In the genomic region with DNA sequence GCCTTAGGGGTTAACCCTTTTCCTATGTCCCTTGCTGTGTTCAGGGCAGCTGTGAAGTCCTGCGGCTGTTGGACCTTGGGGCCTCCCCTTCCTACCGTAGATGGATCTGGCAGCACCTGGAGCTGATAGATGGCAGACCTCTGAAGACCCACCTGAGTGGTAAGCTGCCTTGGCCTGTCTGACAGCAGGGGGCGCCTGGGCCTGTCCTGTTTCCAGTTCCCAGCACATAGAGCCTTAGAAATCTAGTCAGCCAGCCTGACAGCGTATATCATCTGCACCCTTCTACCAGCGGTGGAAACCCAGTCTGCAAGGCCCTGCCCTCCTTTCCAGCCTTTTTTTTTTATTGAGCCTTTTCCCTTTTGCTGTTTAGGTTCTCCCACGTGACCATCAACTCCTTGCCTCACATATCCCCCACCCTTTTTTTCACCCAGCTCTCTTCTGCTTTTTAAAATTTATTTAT, we compare ENCODE assay signal across 8 cellular contexts. TPM values are rescaled to one million over a fixed set of nuclear protein-coding genes. Genes with fewer than 3 reads are reported as not detected.
DNase-seq lines count a peak whose midpoint lies in the region; ATAC-seq and TF ChIP-seq lines count a peak whose summit lies in the region.

No MANE protein-coding gene starts in this region.

- CTCF ChIA-PET in activated naive CD4-positive, alpha-beta T cell treated with anti-CD3 and anti-CD28 coated beads, Interleukin-2, amount 10 ng/mL, durations not matched to agents 7 days and 5 days (lab: Charles Lee), result interaction anchor here (0.7 to 8.7 kb wide), 9 partner anchors 12 to 307 kb away, joined by 3 to 226 read pairs (median 4); no protein-coding TSS in a partner anchor

- H3K79me2 ChIP-seq in parathyroid adenoma, result no peaks in the 10 kb centered on the region

- H3K27ac ChIP-seq in parathyroid adenoma (no peak overlapping the region), transverse colon (no peak overlapping the region)

- H3K36me3 Mint-ChIP-seq in activated naive CD4-positive, alpha-beta T cell treated with anti-CD3 and anti-CD28 coated beads, Interleukin-2, amount 10 ng/mL, durations not matched to agents 7 days and 5 days, result no peaks in the 10 kb centered on the region
- H3K36me3 Mint-ChIP-seq in glutamatergic neuron (ENCODE audit: unreplicated experiment), result no peaks in the 10 kb centered on the region

- 1 to 8% methylated on average over 2 to 6 of the region's 6 CpGs for WGBS in transverse colon (ENCODE audit: low coverage in 1 of 2), 2 donors

- TF ChIP-seq CTCF in glutamatergic neuron (IDR thresholded peaks at IDR 0.05; ENCODE audit: partially characterized antibody, unreplicated experiment) (peak; percentile 77), parathyroid adenoma (IDR thresholded peaks at IDR 0.05) (peak; percentile 92), transverse colon (IDR thresholded peaks at IDR 0.05) (peak; percentile 83 to 88 (median 87))

- peak overlapping the region; percentile 39 for H2AFZ ChIP-seq in parathyroid adenoma

- in situ Hi-C loops in transverse colon (cut with MboI; ENCODE audit: low pct_ligation_motif_present in 1 of 4, low pct_unique_long_range_greater_than_20kb in 1 of 4, low sequenced_read_pairs in 3 of 4), result loop anchor here (5.0 to 25.0 kb wide), 2 partner anchors 142 to 442 kb away; no protein-coding TSS in a partner anchor

- H3K4me3 ChIP-seq in parathyroid adenoma (ENCODE audit: low read depth, low read length) (no peak overlapping the region), transverse colon (no peak overlapping the region)

- no peak overlapping the region for H3K4me3 Mint-ChIP-seq in activated naive CD4-positive, alpha-beta T cell treated with anti-CD3 and anti-CD28 coated beads, Interleukin-2, amount 10 ng/mL, durations not matched to agents 7 days and 5 days
- no peak overlapping the region for H3K4me3 Mint-ChIP-seq in glutamatergic neuron (ENCODE audit: unreplicated experiment)

- TF ChIP-seq EP300 in transverse colon (IDR thresholded peaks at IDR 0.05; ENCODE audit: low read depth), result no peak

- H3K9me3 ChIP-seq in parathyroid adenoma (ENCODE audit: control insufficient read depth, low read length) (no peaks in the 10 kb centered on the region), transverse colon (no peaks in the 10 kb centered on the region)

- H3K27me3 Mint-ChIP-seq in activated naive CD4-positive, alpha-beta T cell treated with anti-CD3 and anti-CD28 coated beads, Interleukin-2, amount 10 ng/mL, durations not matched to agents 7 days and 5 days, result peaks cover 16% of the 10 kb centered on the region
- H3K27me3 Mint-ChIP-seq in glutamatergic neuron (ENCODE audit: unreplicated experiment), result peaks cover 4% of the 10 kb centered on the region

- no peak overlapping the region for H3K4me2 ChIP-seq in parathyroid adenoma (ENCODE audit: low read length)

- H3K4me1 ChIP-seq in parathyroid adenoma, result peaks cover 2% of the 10 kb centered on the region
- H3K4me1 ChIP-seq in transverse colon, result peaks cover 0 to 10% (median 4%) of the 10 kb centered on the region in 4 donors

- TF ChIP-seq POLR2A in transverse colon (IDR thresholded peaks at IDR 0.05), result no peak

- H3K36me3 ChIP-seq in parathyroid adenoma (ENCODE audit: control insufficient read depth, insufficient read depth, low read length) (no peaks in the 10 kb centered on the region), transverse colon (no peaks in the 10 kb centered on the region)

- no peak overlapping the region for H3K27ac Mint-ChIP-seq in activated naive CD4-positive, alpha-beta T cell treated with anti-CD3 and anti-CD28 coated beads, Interleukin-2, amount 10 ng/mL, durations not matched to agents 7 days and 5 days
- H3K27ac Mint-ChIP-seq in glutamatergic neuron (ENCODE audit: unreplicated experiment), result no peak overlapping the region

- H3K9me3 Mint-ChIP-seq in activated naive CD4-positive, alpha-beta T cell treated with anti-CD3 and anti-CD28 coated beads, Interleukin-2, amount 10 ng/mL, durations not matched to agents 7 days and 5 days, result no peaks in the 10 kb centered on the region
- no peaks in the 10 kb centered on the region for H3K9me3 Mint-ChIP-seq in glutamatergic neuron (ENCODE audit: unreplicated experiment)

- H3K9ac ChIP-seq in parathyroid adenoma, result no peak overlapping the region

- H3K27me3 ChIP-seq in parathyroid adenoma (ENCODE audit: control insufficient read depth, insufficient read depth, low read length), result no peaks in the 10 kb centered on the region
- H3K27me3 ChIP-seq in transverse colon, result no peaks in the 10 kb centered on the region

- ATAC-seq in GM21381 (IDR thresholded peaks at IDR 0.05; ENCODE audit: unreplicated experiment), result no peak

- no peaks in the 10 kb centered on the region for H3K4me1 Mint-ChIP-seq in activated naive CD4-positive, alpha-beta T cell treated with anti-CD3 and anti-CD28 coated beads, Interleukin-2, amount 10 ng/mL, durations not matched to agents 7 days and 5 days
- peaks cover 11% of the 10 kb centered on the region for H3K4me1 Mint-ChIP-seq in glutamatergic neuron (ENCODE audit: low read depth, unreplicated experiment)

- intact Hi-C loops in transverse colon (cut with DNase I; ENCODE audit: low total_unique reads), result loop anchor here (2.0 kb wide), 1 partner anchor 142 kb away; no protein-coding TSS in a partner anchor

- DNase-seq in GM03348 (ENCODE audit: low spot score), result peak; percentile 89
- peak; percentile 67 for DNase-seq in NCI-H1436 (lab: John Stamatoyannopoulos, UW)
- peak; percentile 54 for DNase-seq in SKM-1 treated with dmso at 0.1 percent for 144 hours (lab: John Stamatoyannopoulos, UW; ENCODE audit: unreplicated experiment)
- peak; percentile 88 for DNase-seq in activated naive CD4-positive, alpha-beta T cell treated with anti-CD3 and anti-CD28 coated beads, Interleukin-2, amount 10 ng/mL, durations not matched to agents 7 days and 5 days
- peak; percentile 93 for DNase-seq in glutamatergic neuron
- peak; percentile 90 for DNase-seq in transverse colon

RNA-seq across cellular contexts. Expression of a gene that starts 26.6 kb away (rescaled TPM):
- total RNA-seq in glutamatergic neuron (ENCODE audit: unreplicated experiment) (4.7 TPM), transverse colon (1 to 10 TPM in 3 of 4 donors, not detected in 1; 6.2 to 9.4 (median 7.8) TPM)

RNA-seq across cellular contexts. Expression of a gene that starts 40.7 kb away (rescaled TPM):
- total RNA-seq in glutamatergic neuron (ENCODE audit: unreplicated experiment) (97.8 TPM), transverse colon (100 to 1,000 TPM in 3 of 4 donors, 10 to 100 TPM in 1; 80.8 to 152 (median 109) TPM)
